ENCODE assay signal across 11 cellular contexts in the genomic region with DNA sequence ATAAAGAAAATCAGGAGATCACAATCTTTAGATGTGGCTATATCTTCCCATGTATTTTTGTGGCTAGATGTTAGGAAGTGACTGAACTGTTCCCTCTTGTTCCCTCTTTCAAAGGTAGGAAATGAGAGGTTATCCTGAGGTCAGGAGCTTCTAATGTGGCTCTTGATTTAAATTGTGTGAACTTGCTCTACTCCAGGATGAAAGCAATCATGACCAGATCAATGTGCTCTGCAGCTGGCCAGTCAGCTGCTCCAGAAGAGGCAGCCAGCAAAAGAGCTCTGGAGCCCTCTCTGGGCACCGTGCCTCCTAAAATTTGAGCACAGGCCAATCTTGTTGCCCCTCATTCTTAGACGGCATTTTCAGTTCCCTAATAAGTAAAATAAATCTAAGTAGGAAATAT. TPM values are rescaled to one million over a fixed set of nuclear protein-coding genes. Genes with fewer than 3 reads are reported as not detected.
A peak's percentile ranks its signal among the peaks of the same experiment; 100 is the strongest.
DNase-seq lines count a peak whose midpoint lies in the region; ATAC-seq and TF ChIP-seq lines count a peak whose summit lies in the region.
"Had no signal": no experiment of that assay in that cellular context is flagged by ENCODE, and none has a peak within 500 bp of the region (broad histone marks: within the 10 kb centered on the region; RNA-seq: fewer than 3 reads in every experiment).

No MANE protein-coding gene starts in this region.

- H3K4me3 Mint-ChIP-seq in HFFc6 = no peak overlapping the region
- H3K4me3 Mint-ChIP-seq in stimulated activated memory B cell treated with anti-CD40 and anti-IgM and Interleukin-4, amounts not matched to agents 10 μg/mL and 1 μg/mL and 100 μg/mL, for 72 hours = no peak overlapping the region

- no peak for DNase-seq in HFFc6
- DNase-seq in RWPE2 (ENCODE audit: low spot score) = no peak
- peak in 1 of 2 donors; percentile 33 for DNase-seq in heart right ventricle
- DNase-seq in pons (ENCODE audit: low spot score) = peak; percentile 81
- DNase-seq in iPS-NIHi11 (ENCODE audit: low spot score) = no peak
- DNase-seq in effector CD4-positive, alpha-beta T cell = no peak
- DNase-seq: activated CD4-positive, alpha-beta T cell treated with anti-CD3 and anti-CD28 coated beads, Interleukin-2, amount 50 U/mL, for 48 hours; aorta; KBM-7 had no signal

- peak; percentile 25; the same call in 1 of the 3 replicates for ATAC-seq in RWPE2 (ENCODE audit: low read depth)
- ATAC-seq in heart right ventricle = peak in 7 of 8 donors; percentile 31 to 81 (median 64)
- no peak for ATAC-seq in stimulated activated memory B cell treated with anti-CD40 and anti-IgM and Interleukin-4, amounts not matched to agents 10 μg/mL and 1 μg/mL and 100 μg/mL, for 72 hours
- ATAC-seq in GM19324 (IDR thresholded peaks at IDR 0.05; ENCODE audit: low FRiP score, unreplicated experiment) = no peak

- H3K9me3 ChIP-seq in RWPE2 (ENCODE audit: severe bottlenecking) = no peaks in the 10 kb centered on the region
- H3K9me3 ChIP-seq in heart right ventricle = no peaks in the 10 kb centered on the region

- H3K36me3 ChIP-seq in RWPE2 (ENCODE audit: low read depth) = peaks cover 12% of the 10 kb centered on the region
- no peaks in the 10 kb centered on the region for H3K36me3 ChIP-seq in heart right ventricle

- H3K27ac Mint-ChIP-seq in HFFc6 = peak overlapping the region; percentile 71
- no peak overlapping the region for H3K27ac Mint-ChIP-seq in stimulated activated memory B cell treated with anti-CD40 and anti-IgM and Interleukin-4, amounts not matched to agents 10 μg/mL and 1 μg/mL and 100 μg/mL, for 72 hours

- no peak overlapping the region for H3K27ac ChIP-seq in RWPE2 (ENCODE audit: poor library complexity, severe bottlenecking)
- H3K27ac ChIP-seq in heart right ventricle = peak overlapping the region in 7 of 10 donors; percentile 1 to 59 (median 37)

- intact Hi-C loops in heart right ventricle (cut with DNase I) = no loop called here

- H3K9me3 Mint-ChIP-seq in HFFc6 = no peaks in the 10 kb centered on the region
- H3K9me3 Mint-ChIP-seq in stimulated activated memory B cell treated with anti-CD40 and anti-IgM and Interleukin-4, amounts not matched to agents 10 μg/mL and 1 μg/mL and 100 μg/mL, for 72 hours = peaks cover 3% of the 10 kb centered on the region

- no peaks in the 10 kb centered on the region for H3K27me3 ChIP-seq in RWPE2 (ENCODE audit: insufficient read depth, poor library complexity, severe bottlenecking)
- no peaks in the 10 kb centered on the region for H3K27me3 ChIP-seq in heart right ventricle

- no peaks in the 10 kb centered on the region for H3K27me3 Mint-ChIP-seq in HFFc6 (ENCODE audit: insufficient read depth)
- H3K27me3 Mint-ChIP-seq in stimulated activated memory B cell treated with anti-CD40 and anti-IgM and Interleukin-4, amounts not matched to agents 10 μg/mL and 1 μg/mL and 100 μg/mL, for 72 hours = no peaks in the 10 kb centered on the region

- H3K4me1 Mint-ChIP-seq in HFFc6 (ENCODE audit: low read depth) = peaks cover 77% of the 10 kb centered on the region
- H3K4me1 Mint-ChIP-seq in stimulated activated memory B cell treated with anti-CD40 and anti-IgM and Interleukin-4, amounts not matched to agents 10 μg/mL and 1 μg/mL and 100 μg/mL, for 72 hours = peaks cover 63% of the 10 kb centered on the region

- 2 to 4% methylated on average over 2 of the region's 2 CpGs for WGBS in heart right ventricle, 2 donors

- TF ChIP-seq CTCF in HFFc6 (IDR thresholded peaks at IDR 0.05) (no peak), RWPE2 (IDR thresholded peaks at IDR 0.05; ENCODE audit: poor library complexity, severe bottlenecking) (no peak), heart right ventricle (IDR thresholded peaks at IDR 0.05) (no peak)

- H3K4me1 ChIP-seq in RWPE2 (ENCODE audit: insufficient read depth, poor library complexity, severe bottlenecking) = peaks cover 43% of the 10 kb centered on the region
- H3K4me1 ChIP-seq in heart right ventricle = peaks cover 4 to 99% (median 59%) of the 10 kb centered on the region in 9 donors

- H3K4me3 ChIP-seq in RWPE2 (ENCODE audit: severe bottlenecking) (no peak overlapping the region), heart right ventricle (no peak overlapping the region)

- H3K36me3 Mint-ChIP-seq in HFFc6 (ENCODE audit: low read depth) = peaks cover 4% of the 10 kb centered on the region; the same call in 1 of the 2 replicates
- peaks cover 12% of the 10 kb centered on the region for H3K36me3 Mint-ChIP-seq in stimulated activated memory B cell treated with anti-CD40 and anti-IgM and Interleukin-4, amounts not matched to agents 10 μg/mL and 1 μg/mL and 100 μg/mL, for 72 hours

RNA-seq across cellular contexts. Expression of a gene that starts 32.0 kb away (rescaled TPM):
- total RNA-seq in HFFc6 (2021; fragmentation: NEBNext Ultra II Directional; extraction: Animal tissue kit (Norgen Biotek cat#: 25700)) = 10 to 100 TPM; 24.6 to 28.8 (median 26.5) TPM
- total RNA-seq in heart right ventricle = 10 to 100 TPM; 14.5 to 32.4 (median 21.7) TPM
- polyA plus RNA-seq in heart right ventricle = 10 to 100 TPM in 1 of 2 donors, 1 to 10 TPM in 1; 8.5 to 11.0 TPM

Comparison
In these comparisons a context has a peak if more than half of its experiments do, and no peak if none do; other contexts are left out.
1. ATAC-seq: peak in RWPE2 (single experiment) and heart right ventricle (7 of 8); none in stimulated activated memory B cell treated with anti-CD40 and anti-IgM and Interleukin-4, amounts not matched to agents 10 μg/mL and 1 μg/mL and 100 μg/mL, for 72 hours (single experiment) and GM19324 (single experiment).